Comparison of ENCODE assay signal across 1 cellular context in the genomic region with DNA sequence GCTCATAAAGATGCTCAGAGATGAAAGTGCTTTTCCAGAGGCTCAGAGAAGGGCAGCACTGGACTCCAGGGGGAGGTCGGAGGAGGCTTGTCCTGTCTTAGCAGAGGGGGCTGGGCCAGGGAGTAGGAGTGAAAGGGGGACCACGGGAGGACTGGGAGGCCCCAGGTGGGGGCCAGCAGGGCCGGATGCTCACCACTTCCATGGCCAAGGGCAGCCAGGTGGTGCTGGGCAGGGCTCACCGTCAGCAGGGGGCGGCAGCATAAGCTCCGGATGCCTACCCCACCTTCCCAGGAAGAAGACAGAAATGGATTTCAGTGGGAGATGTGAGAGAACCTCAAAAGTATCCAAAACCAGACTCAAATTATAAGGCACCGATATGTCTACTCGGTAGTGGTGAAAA.
TF ChIP-seq lines count a peak whose summit lies in the region.

No MANE protein-coding gene starts in this region.

TF ChIP-seq in GM23338, 12 proteins besides CTCF, POLR2A, EP300 and RAD21:
- TF ChIP-seq, protein P1, sequence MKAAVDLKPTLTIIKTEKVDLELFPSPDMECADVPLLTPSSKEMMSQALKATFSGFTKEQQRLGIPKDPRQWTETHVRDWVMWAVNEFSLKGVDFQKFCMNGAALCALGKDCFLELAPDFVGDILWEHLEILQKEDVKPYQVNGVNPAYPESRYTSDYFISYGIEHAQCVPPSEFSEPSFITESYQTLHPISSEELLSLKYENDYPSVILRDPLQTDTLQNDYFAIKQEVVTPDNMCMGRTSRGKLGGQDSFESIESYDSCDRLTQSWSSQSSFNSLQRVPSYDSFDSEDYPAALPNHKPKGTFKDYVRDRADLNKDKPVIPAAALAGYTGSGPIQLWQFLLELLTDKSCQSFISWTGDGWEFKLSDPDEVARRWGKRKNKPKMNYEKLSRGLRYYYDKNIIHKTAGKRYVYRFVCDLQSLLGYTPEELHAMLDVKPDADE (IDR thresholded peaks at IDR 0.05): no peak
- TF ChIP-seq STAT1 (IDR thresholded peaks at IDR 0.05; ENCODE audit: unreplicated experiment) (no peak), POLR2AphosphoS5 (IDR thresholded peaks at IDR 0.05; ENCODE audit: low read depth) (no peak), ZNF114 (CRISPR knock-in tag; IDR thresholded peaks at IDR 0.05) (no peak), EZH2 (IDR thresholded peaks at IDR 0.05; ENCODE audit: low read depth, unreplicated experiment) (no peak), NANOG (IDR thresholded peaks at IDR 0.05; ENCODE audit: borderline replicate concordance) (no peak), CREB1 (CRISPR knock-in tag; IDR thresholded peaks at IDR 0.05; ENCODE audit: low read depth) (no peak), EZH2phosphoT487 (IDR thresholded peaks at IDR 0.05; ENCODE audit: unreplicated experiment) (no peak)
- TF ChIP-seq, protein P2, sequence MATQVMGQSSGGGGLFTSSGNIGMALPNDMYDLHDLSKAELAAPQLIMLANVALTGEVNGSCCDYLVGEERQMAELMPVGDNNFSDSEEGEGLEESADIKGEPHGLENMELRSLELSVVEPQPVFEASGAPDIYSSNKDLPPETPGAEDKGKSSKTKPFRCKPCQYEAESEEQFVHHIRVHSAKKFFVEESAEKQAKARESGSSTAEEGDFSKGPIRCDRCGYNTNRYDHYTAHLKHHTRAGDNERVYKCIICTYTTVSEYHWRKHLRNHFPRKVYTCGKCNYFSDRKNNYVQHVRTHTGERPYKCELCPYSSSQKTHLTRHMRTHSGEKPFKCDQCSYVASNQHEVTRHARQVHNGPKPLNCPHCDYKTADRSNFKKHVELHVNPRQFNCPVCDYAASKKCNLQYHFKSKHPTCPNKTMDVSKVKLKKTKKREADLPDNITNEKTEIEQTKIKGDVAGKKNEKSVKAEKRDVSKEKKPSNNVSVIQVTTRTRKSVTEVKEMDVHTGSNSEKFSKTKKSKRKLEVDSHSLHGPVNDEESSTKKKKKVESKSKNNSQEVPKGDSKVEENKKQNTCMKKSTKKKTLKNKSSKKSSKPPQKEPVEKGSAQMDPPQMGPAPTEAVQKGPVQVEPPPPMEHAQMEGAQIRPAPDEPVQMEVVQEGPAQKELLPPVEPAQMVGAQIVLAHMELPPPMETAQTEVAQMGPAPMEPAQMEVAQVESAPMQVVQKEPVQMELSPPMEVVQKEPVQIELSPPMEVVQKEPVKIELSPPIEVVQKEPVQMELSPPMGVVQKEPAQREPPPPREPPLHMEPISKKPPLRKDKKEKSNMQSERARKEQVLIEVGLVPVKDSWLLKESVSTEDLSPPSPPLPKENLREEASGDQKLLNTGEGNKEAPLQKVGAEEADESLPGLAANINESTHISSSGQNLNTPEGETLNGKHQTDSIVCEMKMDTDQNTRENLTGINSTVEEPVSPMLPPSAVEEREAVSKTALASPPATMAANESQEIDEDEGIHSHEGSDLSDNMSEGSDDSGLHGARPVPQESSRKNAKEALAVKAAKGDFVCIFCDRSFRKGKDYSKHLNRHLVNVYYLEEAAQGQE (IDR thresholded peaks at IDR 0.05; ENCODE audit: unreplicated experiment): no peak
- TF ChIP-seq, protein P3, sequence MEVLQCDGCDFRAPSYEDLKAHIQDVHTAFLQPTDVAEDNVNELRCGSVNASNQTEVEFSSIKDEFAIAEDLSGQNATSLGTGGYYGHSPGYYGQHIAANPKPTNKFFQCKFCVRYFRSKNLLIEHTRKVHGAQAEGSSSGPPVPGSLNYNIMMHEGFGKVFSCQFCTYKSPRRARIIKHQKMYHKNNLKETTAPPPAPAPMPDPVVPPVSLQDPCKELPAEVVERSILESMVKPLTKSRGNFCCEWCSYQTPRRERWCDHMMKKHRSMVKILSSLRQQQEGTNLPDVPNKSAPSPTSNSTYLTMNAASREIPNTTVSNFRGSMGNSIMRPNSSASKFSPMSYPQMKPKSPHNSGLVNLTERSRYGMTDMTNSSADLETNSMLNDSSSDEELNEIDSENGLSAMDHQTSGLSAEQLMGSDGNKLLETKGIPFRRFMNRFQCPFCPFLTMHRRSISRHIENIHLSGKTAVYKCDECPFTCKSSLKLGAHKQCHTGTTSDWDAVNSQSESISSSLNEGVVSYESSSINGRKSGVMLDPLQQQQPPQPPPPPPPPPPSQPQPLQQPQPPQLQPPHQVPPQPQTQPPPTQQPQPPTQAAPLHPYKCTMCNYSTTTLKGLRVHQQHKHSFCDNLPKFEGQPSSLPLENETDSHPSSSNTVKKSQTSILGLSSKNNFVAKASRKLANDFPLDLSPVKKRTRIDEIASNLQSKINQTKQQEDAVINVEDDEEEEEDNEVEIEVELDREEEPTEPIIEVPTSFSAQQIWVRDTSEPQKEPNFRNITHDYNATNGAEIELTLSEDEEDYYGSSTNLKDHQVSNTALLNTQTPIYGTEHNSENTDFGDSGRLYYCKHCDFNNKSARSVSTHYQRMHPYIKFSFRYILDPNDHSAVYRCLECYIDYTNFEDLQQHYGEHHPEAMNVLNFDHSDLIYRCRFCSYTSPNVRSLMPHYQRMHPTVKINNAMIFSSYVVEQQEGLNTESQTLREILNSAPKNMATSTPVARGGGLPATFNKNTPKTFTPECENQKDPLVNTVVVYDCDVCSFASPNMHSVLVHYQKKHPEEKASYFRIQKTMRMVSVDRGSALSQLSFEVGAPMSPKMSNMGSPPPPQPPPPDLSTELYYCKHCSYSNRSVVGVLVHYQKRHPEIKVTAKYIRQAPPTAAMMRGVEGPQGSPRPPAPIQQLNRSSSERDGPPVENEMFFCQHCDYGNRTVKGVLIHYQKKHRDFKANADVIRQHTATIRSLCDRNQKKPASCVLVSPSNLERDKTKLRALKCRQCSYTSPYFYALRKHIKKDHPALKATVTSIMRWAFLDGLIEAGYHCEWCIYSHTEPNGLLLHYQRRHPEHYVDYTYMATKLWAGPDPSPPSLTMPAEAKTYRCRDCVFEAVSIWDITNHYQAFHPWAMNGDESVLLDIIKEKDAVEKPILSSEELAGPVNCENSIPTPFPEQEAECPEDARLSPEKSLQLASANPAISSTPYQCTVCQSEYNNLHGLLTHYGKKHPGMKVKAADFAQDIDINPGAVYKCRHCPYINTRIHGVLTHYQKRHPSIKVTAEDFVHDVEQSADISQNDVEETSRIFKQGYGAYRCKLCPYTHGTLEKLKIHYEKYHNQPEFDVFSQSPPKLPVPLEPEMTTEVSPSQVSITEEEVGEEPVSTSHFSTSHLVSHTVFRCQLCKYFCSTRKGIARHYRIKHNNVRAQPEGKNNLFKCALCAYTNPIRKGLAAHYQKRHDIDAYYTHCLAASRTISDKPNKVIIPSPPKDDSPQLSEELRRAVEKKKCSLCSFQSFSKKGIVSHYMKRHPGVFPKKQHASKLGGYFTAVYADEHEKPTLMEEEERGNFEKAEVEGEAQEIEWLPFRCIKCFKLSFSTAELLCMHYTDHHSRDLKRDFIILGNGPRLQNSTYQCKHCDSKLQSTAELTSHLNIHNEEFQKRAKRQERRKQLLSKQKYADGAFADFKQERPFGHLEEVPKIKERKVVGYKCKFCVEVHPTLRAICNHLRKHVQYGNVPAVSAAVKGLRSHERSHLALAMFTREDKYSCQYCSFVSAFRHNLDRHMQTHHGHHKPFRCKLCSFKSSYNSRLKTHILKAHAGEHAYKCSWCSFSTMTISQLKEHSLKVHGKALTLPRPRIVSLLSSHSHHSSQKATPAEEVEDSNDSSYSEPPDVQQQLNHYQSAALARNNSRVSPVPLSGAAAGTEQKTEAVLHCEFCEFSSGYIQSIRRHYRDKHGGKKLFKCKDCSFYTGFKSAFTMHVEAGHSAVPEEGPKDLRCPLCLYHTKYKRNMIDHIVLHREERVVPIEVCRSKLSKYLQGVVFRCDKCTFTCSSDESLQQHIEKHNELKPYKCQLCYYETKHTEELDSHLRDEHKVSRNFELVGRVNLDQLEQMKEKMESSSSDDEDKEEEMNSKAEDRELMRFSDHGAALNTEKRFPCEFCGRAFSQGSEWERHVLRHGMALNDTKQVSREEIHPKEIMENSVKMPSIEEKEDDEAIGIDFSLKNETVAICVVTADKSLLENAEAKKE (CRISPR knock-in tag; IDR thresholded peaks at IDR 0.05): no peak
